2 cellular contexts compared by ENCODE assay signal in the genomic region with DNA sequence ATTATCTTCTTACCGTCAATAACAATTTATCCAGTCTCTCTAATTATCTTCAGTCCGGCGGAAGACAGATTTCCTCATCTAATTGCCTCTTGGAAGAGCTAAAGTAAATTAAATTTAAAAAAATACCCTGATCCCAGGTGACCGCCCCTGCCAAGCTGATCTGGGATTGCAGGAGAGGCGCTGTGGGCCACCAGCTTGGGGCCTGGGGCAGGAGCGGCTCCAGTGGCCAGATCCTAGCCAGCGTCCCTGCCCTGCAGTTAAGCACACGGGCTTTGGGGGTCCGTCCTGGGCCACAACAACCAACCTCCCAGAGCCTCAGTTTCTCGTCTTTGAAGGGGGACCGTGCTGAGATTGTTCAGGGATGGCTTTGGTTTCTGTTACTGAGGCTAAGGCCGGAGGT.
TF ChIP-seq lines count a peak whose summit lies in the region.

No MANE protein-coding gene starts in this region.

TF ChIP-seq in SK-N-SH, 30 proteins besides CTCF, POLR2A, EP300 and RAD21 (continued from another document):
- TF ChIP-seq, protein P1, sequence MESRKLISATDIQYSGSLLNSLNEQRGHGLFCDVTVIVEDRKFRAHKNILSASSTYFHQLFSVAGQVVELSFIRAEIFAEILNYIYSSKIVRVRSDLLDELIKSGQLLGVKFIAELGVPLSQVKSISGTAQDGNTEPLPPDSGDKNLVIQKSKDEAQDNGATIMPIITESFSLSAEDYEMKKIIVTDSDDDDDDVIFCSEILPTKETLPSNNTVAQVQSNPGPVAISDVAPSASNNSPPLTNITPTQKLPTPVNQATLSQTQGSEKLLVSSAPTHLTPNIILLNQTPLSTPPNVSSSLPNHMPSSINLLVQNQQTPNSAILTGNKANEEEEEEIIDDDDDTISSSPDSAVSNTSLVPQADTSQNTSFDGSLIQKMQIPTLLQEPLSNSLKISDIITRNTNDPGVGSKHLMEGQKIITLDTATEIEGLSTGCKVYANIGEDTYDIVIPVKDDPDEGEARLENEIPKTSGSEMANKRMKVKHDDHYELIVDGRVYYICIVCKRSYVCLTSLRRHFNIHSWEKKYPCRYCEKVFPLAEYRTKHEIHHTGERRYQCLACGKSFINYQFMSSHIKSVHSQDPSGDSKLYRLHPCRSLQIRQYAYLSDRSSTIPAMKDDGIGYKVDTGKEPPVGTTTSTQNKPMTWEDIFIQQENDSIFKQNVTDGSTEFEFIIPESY (IDR thresholded peaks at IDR 0.05; ENCODE audit: borderline replicate concordance, low read depth) = no peak
- TF ChIP-seq RCOR1 (IDR thresholded peaks at IDR 0.05; ENCODE audit: low read length) (no peak), SIN3A (IDR thresholded peaks at IDR 0.05; ENCODE audit: borderline replicate concordance, low read depth, low read length) (no peak), NFIC (IDR thresholded peaks at IDR 0.05; ENCODE audit: borderline replicate concordance) (no peak), RXRA (IDR thresholded peaks at IDR 0.05; ENCODE audit: borderline replicate concordance, low read depth) (no peak), TCF12 (IDR thresholded peaks at IDR 0.05) (no peak), TAF1 (IDR thresholded peaks at IDR 0.05; ENCODE audit: borderline replicate concordance, low read depth, low read length) (no peak), TEAD4 (IDR thresholded peaks at IDR 0.05; ENCODE audit: borderline replicate concordance, insufficient read depth) (no peak), SMC3 (IDR thresholded peaks at IDR 0.05; ENCODE audit: low read depth, low read length) (no peak), FOXJ3 (CRISPR knock-in tag; IDR thresholded peaks at IDR 0.05) (no peak), MEF2A (IDR thresholded peaks at IDR 0.05; ENCODE audit: borderline replicate concordance, low read depth) (no peak), GATA2 (CRISPR knock-in tag; IDR thresholded peaks at IDR 0.05) (no peak), MXI1 (IDR thresholded peaks at IDR 0.05; ENCODE audit: low read depth, low read length) (no peak), GABPA (IDR thresholded peaks at IDR 0.05; ENCODE audit: low read depth) (no peak)
- TF ChIP-seq, protein P2, sequence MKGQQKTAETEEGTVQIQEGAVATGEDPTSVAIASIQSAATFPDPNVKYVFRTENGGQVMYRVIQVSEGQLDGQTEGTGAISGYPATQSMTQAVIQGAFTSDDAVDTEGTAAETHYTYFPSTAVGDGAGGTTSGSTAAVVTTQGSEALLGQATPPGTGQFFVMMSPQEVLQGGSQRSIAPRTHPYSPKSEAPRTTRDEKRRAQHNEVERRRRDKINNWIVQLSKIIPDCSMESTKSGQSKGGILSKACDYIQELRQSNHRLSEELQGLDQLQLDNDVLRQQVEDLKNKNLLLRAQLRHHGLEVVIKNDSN (IDR thresholded peaks at IDR 0.05; ENCODE audit: borderline replicate concordance, low read depth) = no peak
- TF ChIP-seq, protein P3, sequence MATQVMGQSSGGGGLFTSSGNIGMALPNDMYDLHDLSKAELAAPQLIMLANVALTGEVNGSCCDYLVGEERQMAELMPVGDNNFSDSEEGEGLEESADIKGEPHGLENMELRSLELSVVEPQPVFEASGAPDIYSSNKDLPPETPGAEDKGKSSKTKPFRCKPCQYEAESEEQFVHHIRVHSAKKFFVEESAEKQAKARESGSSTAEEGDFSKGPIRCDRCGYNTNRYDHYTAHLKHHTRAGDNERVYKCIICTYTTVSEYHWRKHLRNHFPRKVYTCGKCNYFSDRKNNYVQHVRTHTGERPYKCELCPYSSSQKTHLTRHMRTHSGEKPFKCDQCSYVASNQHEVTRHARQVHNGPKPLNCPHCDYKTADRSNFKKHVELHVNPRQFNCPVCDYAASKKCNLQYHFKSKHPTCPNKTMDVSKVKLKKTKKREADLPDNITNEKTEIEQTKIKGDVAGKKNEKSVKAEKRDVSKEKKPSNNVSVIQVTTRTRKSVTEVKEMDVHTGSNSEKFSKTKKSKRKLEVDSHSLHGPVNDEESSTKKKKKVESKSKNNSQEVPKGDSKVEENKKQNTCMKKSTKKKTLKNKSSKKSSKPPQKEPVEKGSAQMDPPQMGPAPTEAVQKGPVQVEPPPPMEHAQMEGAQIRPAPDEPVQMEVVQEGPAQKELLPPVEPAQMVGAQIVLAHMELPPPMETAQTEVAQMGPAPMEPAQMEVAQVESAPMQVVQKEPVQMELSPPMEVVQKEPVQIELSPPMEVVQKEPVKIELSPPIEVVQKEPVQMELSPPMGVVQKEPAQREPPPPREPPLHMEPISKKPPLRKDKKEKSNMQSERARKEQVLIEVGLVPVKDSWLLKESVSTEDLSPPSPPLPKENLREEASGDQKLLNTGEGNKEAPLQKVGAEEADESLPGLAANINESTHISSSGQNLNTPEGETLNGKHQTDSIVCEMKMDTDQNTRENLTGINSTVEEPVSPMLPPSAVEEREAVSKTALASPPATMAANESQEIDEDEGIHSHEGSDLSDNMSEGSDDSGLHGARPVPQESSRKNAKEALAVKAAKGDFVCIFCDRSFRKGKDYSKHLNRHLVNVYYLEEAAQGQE (IDR thresholded peaks at IDR 0.05; ENCODE audit: low read depth, low read length) = no peak

TF ChIP-seq in SK-N-SH treated with all-trans-retinoic acid at 6 μM for 48 hours, 23 proteins besides CTCF, POLR2A, EP300 and RAD21 (continued from another document):
- TF ChIP-seq, protein P4, sequence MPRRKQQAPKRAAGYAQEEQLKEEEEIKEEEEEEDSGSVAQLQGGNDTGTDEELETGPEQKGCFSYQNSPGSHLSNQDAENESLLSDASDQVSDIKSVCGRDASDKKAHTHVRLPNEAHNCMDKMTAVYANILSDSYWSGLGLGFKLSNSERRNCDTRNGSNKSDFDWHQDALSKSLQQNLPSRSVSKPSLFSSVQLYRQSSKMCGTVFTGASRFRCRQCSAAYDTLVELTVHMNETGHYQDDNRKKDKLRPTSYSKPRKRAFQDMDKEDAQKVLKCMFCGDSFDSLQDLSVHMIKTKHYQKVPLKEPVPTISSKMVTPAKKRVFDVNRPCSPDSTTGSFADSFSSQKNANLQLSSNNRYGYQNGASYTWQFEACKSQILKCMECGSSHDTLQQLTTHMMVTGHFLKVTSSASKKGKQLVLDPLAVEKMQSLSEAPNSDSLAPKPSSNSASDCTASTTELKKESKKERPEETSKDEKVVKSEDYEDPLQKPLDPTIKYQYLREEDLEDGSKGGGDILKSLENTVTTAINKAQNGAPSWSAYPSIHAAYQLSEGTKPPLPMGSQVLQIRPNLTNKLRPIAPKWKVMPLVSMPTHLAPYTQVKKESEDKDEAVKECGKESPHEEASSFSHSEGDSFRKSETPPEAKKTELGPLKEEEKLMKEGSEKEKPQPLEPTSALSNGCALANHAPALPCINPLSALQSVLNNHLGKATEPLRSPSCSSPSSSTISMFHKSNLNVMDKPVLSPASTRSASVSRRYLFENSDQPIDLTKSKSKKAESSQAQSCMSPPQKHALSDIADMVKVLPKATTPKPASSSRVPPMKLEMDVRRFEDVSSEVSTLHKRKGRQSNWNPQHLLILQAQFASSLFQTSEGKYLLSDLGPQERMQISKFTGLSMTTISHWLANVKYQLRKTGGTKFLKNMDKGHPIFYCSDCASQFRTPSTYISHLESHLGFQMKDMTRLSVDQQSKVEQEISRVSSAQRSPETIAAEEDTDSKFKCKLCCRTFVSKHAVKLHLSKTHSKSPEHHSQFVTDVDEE (CRISPR knock-in tag; IDR thresholded peaks at IDR 0.05) = no peak
- no peak for TF ChIP-seq ZC3H10 (CRISPR knock-in tag; IDR thresholded peaks at IDR 0.05)
